Comparison of ENCODE assay signal across 9 cellular contexts in the genomic region with DNA sequence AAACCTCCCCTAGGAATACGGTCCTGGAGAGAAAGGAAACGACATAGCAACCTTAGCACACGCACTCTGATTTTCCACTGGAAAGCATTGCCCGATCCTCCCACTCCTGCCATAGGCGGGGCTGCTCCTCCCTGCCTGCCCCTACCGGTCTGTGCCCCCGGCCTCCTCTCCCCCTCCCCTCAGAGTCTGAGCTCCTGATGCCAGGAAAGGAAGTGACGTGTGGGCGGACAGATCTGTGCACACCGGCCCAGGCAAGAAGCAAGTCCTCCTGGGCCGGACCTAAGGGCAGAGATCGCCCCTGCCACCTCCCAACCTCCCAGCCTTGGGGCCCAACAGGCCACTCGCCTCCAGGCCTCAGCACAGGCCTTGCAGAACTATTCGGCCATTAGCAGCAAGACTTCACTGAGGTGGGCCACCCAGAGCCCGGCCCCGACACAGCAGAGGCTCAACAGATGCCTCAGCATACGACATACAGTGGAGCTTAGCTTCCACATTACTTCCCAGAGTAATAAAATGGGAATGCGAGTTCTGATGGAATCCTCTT. TPM values are rescaled to one million over a fixed set of nuclear protein-coding genes. Genes with fewer than 3 reads are reported as not detected.
DNase-seq lines count a peak whose midpoint lies in the region; ATAC-seq lines count a peak whose summit lies in the region.
"Had no signal": no experiment of that assay in that cellular context is flagged by ENCODE, and none has a peak within 500 bp of the region (broad histone marks: within the 10 kb centered on the region; RNA-seq: fewer than 3 reads in every experiment).

No MANE protein-coding gene starts in this region.

- H3K36me3 Mint-ChIP-seq in activated CD4-positive, alpha-beta T cell treated with anti-CD3 and anti-CD28 coated beads, Interleukin-2, amount 10 ng/mL, durations not matched to agents 7 days and 5 days (ENCODE audit: low read depth): peaks cover 16% of the 10 kb centered on the region

- ATAC-seq in Right ventricle myocardium superior (ENCODE audit: poor library complexity) (no peak), GM21528 (IDR thresholded peaks at IDR 0.05; ENCODE audit: low FRiP score, unreplicated experiment) (no peak), HG02870 (IDR thresholded peaks at IDR 0.05; ENCODE audit: unreplicated experiment) (no peak)
- ATAC-seq: activated CD4-positive, CD25-positive, alpha-beta regulatory T cell treated with anti-CD3 and anti-CD28 coated beads, Interleukin-2, amount 50 U/mL, for 24 hours had no signal

- in situ Hi-C loops in G401 (cut with HindIII; ENCODE audit: low sequenced_read_pairs): no loop called here

- intact Hi-C loops in Right ventricle myocardium superior (cut with DNase I) (no loop called here), posterior vena cava (cut with DNase I) (no loop called here)

- CTCF ChIA-PET in activated CD4-positive, alpha-beta T cell treated with anti-CD3 and anti-CD28 coated beads, Interleukin-2, amount 10 ng/mL, durations not matched to agents 7 days and 5 days (lab: Charles Lee): interaction anchor here (0.9 to 1.8 kb wide), 6 partner anchors 8 to 62 kb away, joined by 3 to 8 read pairs (median 4); no protein-coding TSS in a partner anchor

- no peaks in the 10 kb centered on the region for H3K27me3 Mint-ChIP-seq in activated CD4-positive, alpha-beta T cell treated with anti-CD3 and anti-CD28 coated beads, Interleukin-2, amount 10 ng/mL, durations not matched to agents 7 days and 5 days

- H3K9me3 Mint-ChIP-seq in activated CD4-positive, alpha-beta T cell treated with anti-CD3 and anti-CD28 coated beads, Interleukin-2, amount 10 ng/mL, durations not matched to agents 7 days and 5 days: no peaks in the 10 kb centered on the region

- POLR2A ChIA-PET in activated CD4-positive, alpha-beta T cell treated with anti-CD3 and anti-CD28 coated beads, Interleukin-2, amount 10 ng/mL, durations not matched to agents 7 days and 5 days (lab: Charles Lee): no interaction called here

- H3K4me1 Mint-ChIP-seq in activated CD4-positive, alpha-beta T cell treated with anti-CD3 and anti-CD28 coated beads, Interleukin-2, amount 10 ng/mL, durations not matched to agents 7 days and 5 days: peaks cover 55% of the 10 kb centered on the region

- DNase-seq in G401 (ENCODE audit: low spot score): peak; percentile 41
- DNase-seq in activated CD4-positive, alpha-beta T cell treated with anti-CD3 and anti-CD28 coated beads, Interleukin-2, amount 10 ng/mL, durations not matched to agents 7 days and 5 days: no peak
- DNase-seq in Right ventricle myocardium superior: peak; percentile 41
- peak; percentile 82 for DNase-seq in posterior vena cava (ENCODE audit: low spot score)
- DNase-seq in NCI-H226: no peak
- DNase-seq in SW480 (ENCODE audit: low spot score): no peak

- no peak overlapping the region for H3K4me3 Mint-ChIP-seq in activated CD4-positive, alpha-beta T cell treated with anti-CD3 and anti-CD28 coated beads, Interleukin-2, amount 10 ng/mL, durations not matched to agents 7 days and 5 days

- peak overlapping the region; percentile 94 for H3K27ac Mint-ChIP-seq in activated CD4-positive, alpha-beta T cell treated with anti-CD3 and anti-CD28 coated beads, Interleukin-2, amount 10 ng/mL, durations not matched to agents 7 days and 5 days

RNA-seq across cellular contexts. Expression of a gene that starts 7.2 kb away (rescaled TPM):
- 25.6 and 28.4 TPM in 2 replicates for total RNA-seq in G401 (2014; rRNA removed; shearing (Covaris generic))
- total RNA-seq in activated CD4-positive, alpha-beta T cell treated with anti-CD3 and anti-CD28 coated beads, Interleukin-2, amount 10 ng/mL, durations not matched to agents 7 days and 5 days: 10 to 100 TPM; 29.5 to 29.9 TPM
- total RNA-seq in Right ventricle myocardium superior (49.2 TPM), posterior vena cava (10 to 100 TPM; 30.6 to 39.5 TPM)

RNA-seq across cellular contexts. Expression of a gene that starts 30.9 kb away (rescaled TPM):
- 31.4 and 36.7 TPM in 2 replicates for total RNA-seq in G401 (2014; rRNA removed; shearing (Covaris generic))
- 10 to 100 TPM; 40.3 to 42.6 TPM for total RNA-seq in activated CD4-positive, alpha-beta T cell treated with anti-CD3 and anti-CD28 coated beads, Interleukin-2, amount 10 ng/mL, durations not matched to agents 7 days and 5 days
- total RNA-seq in Right ventricle myocardium superior: 27.5 TPM
- total RNA-seq in posterior vena cava: 10 to 100 TPM; 40.8 to 43.0 TPM

RNA-seq across cellular contexts. Expression of a gene that starts 57.0 kb away (rescaled TPM):
- 5.8 and 8.9 TPM in 2 replicates for total RNA-seq in G401 (2014; rRNA removed; shearing (Covaris generic))
- not detected for total RNA-seq in activated CD4-positive, alpha-beta T cell treated with anti-CD3 and anti-CD28 coated beads, Interleukin-2, amount 10 ng/mL, durations not matched to agents 7 days and 5 days
- total RNA-seq in Right ventricle myocardium superior: 222 TPM
- total RNA-seq in posterior vena cava: 10 to 100 TPM; 34.8 to 39.5 TPM

Comparison
In these comparisons a context has a peak if more than half of its experiments do, and no peak if none do; other contexts are left out.
1. DNase-seq: peak in G401 (single experiment), Right ventricle myocardium superior (single experiment) and posterior vena cava (single experiment); none in activated CD4-positive, alpha-beta T cell treated with anti-CD3 and anti-CD28 coated beads, Interleukin-2, amount 10 ng/mL, durations not matched to agents 7 days and 5 days (single experiment), NCI-H226 (single experiment) and SW480 (single experiment).